Comparison of ENCODE assay signal across 1 cellular context in genomic region chr3:21390136-21390535, GRCh38.
TF ChIP-seq lines count a peak whose summit lies in the region.

No MANE protein-coding gene starts in this region.

TF ChIP-seq in SK-N-SH, 30 proteins besides CTCF, POLR2A, EP300 and RAD21 (continued from another document):
- TF ChIP-seq ZBTB33 (IDR thresholded peaks at IDR 0.05; ENCODE audit: borderline replicate concordance, low read depth) = no peak
- no peak for TF ChIP-seq MEF2A (IDR thresholded peaks at IDR 0.05; ENCODE audit: borderline replicate concordance, low read depth)
- no peak for TF ChIP-seq TAF1 (IDR thresholded peaks at IDR 0.05; ENCODE audit: borderline replicate concordance, low read depth, low read length)
- no peak for TF ChIP-seq NFIC (IDR thresholded peaks at IDR 0.05; ENCODE audit: borderline replicate concordance)
- TF ChIP-seq TCF12 (IDR thresholded peaks at IDR 0.05) = peak; percentile 52
- no peak for TF ChIP-seq TEAD4 (IDR thresholded peaks at IDR 0.05; ENCODE audit: borderline replicate concordance, insufficient read depth)
- TF ChIP-seq IRF3 (IDR thresholded peaks at IDR 0.05; ENCODE audit: low read depth, low read length) = no peak
- no peak for TF ChIP-seq USF2 (IDR thresholded peaks at IDR 0.05; ENCODE audit: borderline replicate concordance, low read depth, low read length)
- no peak for TF ChIP-seq RXRA (IDR thresholded peaks at IDR 0.05; ENCODE audit: borderline replicate concordance, low read depth)
- no peak for TF ChIP-seq GATA2 (CRISPR knock-in tag; IDR thresholded peaks at IDR 0.05)
- TF ChIP-seq REST (IDR thresholded peaks at IDR 0.05; ENCODE audit: low read depth, low read length) = no peak
- no peak for TF ChIP-seq YY1 (IDR thresholded peaks at IDR 0.05; ENCODE audit: low read depth)
- no peak for TF ChIP-seq RFX5 (IDR thresholded peaks at IDR 0.05; ENCODE audit: low read length)
- peak; percentile 33; the same call in 1 of the 2 replicates for TF ChIP-seq USF1 (IDR thresholded peaks at IDR 0.05; ENCODE audit: borderline replicate concordance, low read depth)
- TF ChIP-seq CHD2 (IDR thresholded peaks at IDR 0.05; ENCODE audit: low read length, partially characterized antibody) = no peak
